ENCODE assay signal across 14 cellular contexts in genomic region chr5:173395257-173395932, GRCh38.
DNase-seq lines count a peak whose midpoint lies in the region; ATAC-seq, FAIRE-seq and TF ChIP-seq lines count a peak whose summit lies in the region.
"Had no signal": no experiment of that assay in that cellular context is flagged by ENCODE, and none has a peak within 500 bp of the region (broad histone marks: within the 10 kb centered on the region; RNA-seq: fewer than 3 reads in every experiment).

No MANE protein-coding gene starts in this region.

- CTCF ChIA-PET in AG04449 (lab: Yijun Ruan, JAX) (interaction anchor here (0.9 to 4.3 kb wide), 12 partner anchors 16 to 188 kb away, joined by 3 to 34 read pairs (median 4); no protein-coding TSS in a partner anchor), K562 (lab: Yijun Ruan, JAX; ENCODE audit: low intra/inter-chr PET ratio) (no interaction called here)

- peaks cover 3% of the 10 kb centered on the region in 2 donors for H3K9me3 Mint-ChIP-seq in activated T-cell treated with anti-CD3 and anti-CD28 coated beads, Interleukin-2, amount 50 U/mL, for 72 hours
- H3K9me3 Mint-ChIP-seq: activated naive CD4-positive, alpha-beta T cell treated with anti-CD3 and anti-CD28 coated beads, Interleukin-2, amount 50 U/mL, for 24 hours had no signal

- H3K79me2 ChIP-seq in K562 (ENCODE audit: control insufficient read depth, insufficient read depth, low read length), result no peaks in the 10 kb centered on the region

- H3K9ac ChIP-seq in K562 (ENCODE audit: insufficient read depth in 1 of 2, low read depth in 2 of 2, low read length in 2 of 2) (no peak overlapping the region), kidney (ENCODE audit: low read length in 2 of 2) (no peak overlapping the region)

- H3K4me1 Mint-ChIP-seq in activated T-cell treated with anti-CD3 and anti-CD28 coated beads, Interleukin-2, amount 50 U/mL, for 72 hours (ENCODE audit: low read depth), result no peaks in the 10 kb centered on the region
- H3K4me1 Mint-ChIP-seq: activated naive CD4-positive, alpha-beta T cell treated with anti-CD3 and anti-CD28 coated beads, Interleukin-2, amount 50 U/mL, for 24 hours; CD4-positive, alpha-beta memory T cell had no signal

- no peak overlapping the region for H2AFZ ChIP-seq in K562 (ENCODE audit: low read depth, low read length)

- WGBS in K562 (ENCODE audit: insufficient coverage, low coverage, missing lambda C conversion rate), result 0% methylated on average over 6 of the region's 6 CpGs

- peak; percentile 44; the same call in 1 of the 3 replicates for ATAC-seq in K562
- ATAC-seq in activated T-cell treated with anti-CD3 and anti-CD28 coated beads, Interleukin-2, amount 50 U/mL, for 72 hours (replicated peaks in 1 of 2), result no peak
- ATAC-seq: gastrocnemius medialis had no signal

- intact Hi-C loops in K562 (cut with micrococcal nuclease), result no loop called here
- intact Hi-C loops in vagina (cut with DNase I), result no loop called here
- intact Hi-C loops in kidney (cut with DNase I), result no loop called here

- H3K27me3 ChIP-seq in K562 (ENCODE audit: control insufficient read depth in 2 of 2, insufficient read depth in 2 of 2, low read length in 2 of 2), result peaks cover 6 to 21% of the 10 kb centered on the region in 2 experiments
- H3K27me3 ChIP-seq in kidney epithelial cell (ENCODE audit: control insufficient read depth, insufficient read depth, low read length), result no peaks in the 10 kb centered on the region
- H3K27me3 ChIP-seq in vagina, result no peaks in the 10 kb centered on the region
- H3K27me3 ChIP-seq: gastrocnemius medialis had no signal

- TF ChIP-seq POLR2A in K562 (conservative IDR thresholded peaks at IDR 0.05), result no peak
- TF ChIP-seq POLR2A in vagina (IDR thresholded peaks at IDR 0.05), result no peak

- H3K36me3 Mint-ChIP-seq in activated T-cell treated with anti-CD3 and anti-CD28 coated beads, Interleukin-2, amount 50 U/mL, for 72 hours (ENCODE audit: insufficient read depth in 2 of 2), result no peaks in the 10 kb centered on the region
- H3K36me3 Mint-ChIP-seq: activated naive CD4-positive, alpha-beta T cell treated with anti-CD3 and anti-CD28 coated beads, Interleukin-2, amount 50 U/mL, for 24 hours; CD4-positive, alpha-beta memory T cell had no signal

- BruUV-seq in K562 (replicated peaks; lab: Mats Ljungman, UMichigan), result no TSS peak

- H3K27ac ChIP-seq in K562 (ENCODE audit: extremely low read depth, low read depth, low read length) (no peak overlapping the region), vagina (no peak overlapping the region), kidney (ENCODE audit: low read depth in 2 of 2, low read length in 2 of 2) (no peak overlapping the region)
- H3K27ac ChIP-seq: gastrocnemius medialis had no signal

- H3K36me3 ChIP-seq in K562 (ENCODE audit: control insufficient read depth, insufficient read depth, low read length) (no peaks in the 10 kb centered on the region), kidney epithelial cell (ENCODE audit: control insufficient read depth, insufficient read depth, low read length) (no peaks in the 10 kb centered on the region), vagina (no peaks in the 10 kb centered on the region), kidney (ENCODE audit: control insufficient read depth in 1 of 2, insufficient read depth in 2 of 2, low read length in 2 of 2) (no peaks in the 10 kb centered on the region)
- H3K36me3 ChIP-seq: gastrocnemius medialis had no signal

- H3K4me3 Mint-ChIP-seq in activated T-cell treated with anti-CD3 and anti-CD28 coated beads, Interleukin-2, amount 50 U/mL, for 72 hours, result no peak overlapping the region
- H3K4me3 Mint-ChIP-seq: activated naive CD4-positive, alpha-beta T cell treated with anti-CD3 and anti-CD28 coated beads, Interleukin-2, amount 50 U/mL, for 24 hours; CD4-positive, alpha-beta memory T cell had no signal

- in situ Hi-C loops in K562 (cut with MboI), result no loop called here

- FAIRE-seq in K562 (lab: Jason Lieb, UNC) (no peak), kidney (lab: Jason Lieb, UNC) (no peak)

- H3K27ac Mint-ChIP-seq in activated T-cell treated with anti-CD3 and anti-CD28 coated beads, Interleukin-2, amount 50 U/mL, for 72 hours, result no peak overlapping the region
- H3K27ac Mint-ChIP-seq: activated naive CD4-positive, alpha-beta T cell treated with anti-CD3 and anti-CD28 coated beads, Interleukin-2, amount 50 U/mL, for 24 hours; CD4-positive, alpha-beta memory T cell had no signal

- TF ChIP-seq RAD21 in K562 (CRISPR knock-in tag; conservative IDR thresholded peaks at IDR 0.05 in 1 of 2, IDR thresholded peaks at IDR 0.05 in 1 of 2), result no peak

- TF ChIP-seq CTCF in AG04449 (IDR thresholded peaks at IDR 0.05; ENCODE audit: insufficient read depth, low read length, missing control alignments) (peak; percentile 63), K562 (IDR thresholded peaks at IDR 0.05 in 2 of 3, conservative IDR thresholded peaks at IDR 0.05 in 1 of 3; ENCODE audit: insufficient read depth in 2 of 3, low read depth in 1 of 3, low read length in 3 of 3) (peak in 2 of 3 experiments; percentile 14 to 15; a peak in 1 of 6 replicates), kidney epithelial cell (IDR thresholded peaks at IDR 0.05; ENCODE audit: insufficient read depth, low read length, poor library complexity, severe bottlenecking) (peak; percentile 41), vagina (IDR thresholded peaks at IDR 0.05) (no peak), kidney (IDR thresholded peaks at IDR 0.05; ENCODE audit: borderline replicate concordance, extremely low read depth, insufficient read depth) (no peak)

- DNase-seq in AG04449 (ENCODE audit: low read depth, low spot score) (peak; percentile 7), HK-2 (ENCODE audit: unreplicated experiment) (peak; percentile 35), K562 (ENCODE audit: extremely low read depth in 1 of 4, low spot score in 3 of 4) (peak; percentile 16 to 29 (median 20)), kidney epithelial cell (ENCODE audit: low read depth) (no peak), SKM-1 (lab: John Stamatoyannopoulos, UW; ENCODE audit: unreplicated experiment) (no peak), vagina (ENCODE audit: extremely low spot score in 2 of 2) (no peak), kidney (no peak)
- no peak for DNase-seq in activated T-cell treated with anti-CD3 and anti-CD28 coated beads, Interleukin-2, amount 50 U/mL, for 72 hours
- DNase-seq: activated CD4-positive, alpha-beta T cell treated with anti-CD3 and anti-CD28 coated beads for 48 hours; CD4-positive, alpha-beta memory T cell; gastrocnemius medialis; NCI-H1436; stimulated activated naive CD4-positive, alpha-beta T cell treated with Interleukin-2 at 50 U/mL for 16 hours had no signal

- no peaks in the 10 kb centered on the region for H3K9me1 ChIP-seq in K562 (ENCODE audit: control insufficient read depth, insufficient read depth, low read length)

- no peak for TF ChIP-seq EP300 in K562 (IDR thresholded peaks at IDR 0.05; ENCODE audit: low read length)

- no peaks in the 10 kb centered on the region for H3K9me3 ChIP-seq in K562 (replicated peaks; ENCODE audit: control insufficient read depth, insufficient read depth, low read depth, low read length)
- H3K9me3 ChIP-seq in vagina, result no peaks in the 10 kb centered on the region
- H3K9me3 ChIP-seq in kidney (ENCODE audit: control insufficient read depth in 1 of 2, low read length in 2 of 2), result peaks cover 2 to 6% of the 10 kb centered on the region in 2 donors

- H4K20me1 ChIP-seq in K562 (replicated peaks; ENCODE audit: control insufficient read depth, insufficient read depth, low read length), result no peaks in the 10 kb centered on the region

- POLR2A ChIA-PET in AG04449 (lab: Yijun Ruan, JAX), result no interaction called here
- POLR2A ChIA-PET in K562 (lab: Yijun Ruan, JAX), result interaction anchor here (0.5 to 0.7 kb wide), 2 partner anchors 10 to 514 kb away, joined by 4 read pairs; no protein-coding TSS in a partner anchor

- no peaks in the 10 kb centered on the region for H3K4me1 ChIP-seq in K562 (replicated peaks in 1 of 2; ENCODE audit: control insufficient read depth in 2 of 2, insufficient read depth in 2 of 2, low read length in 2 of 2)
- H3K4me1 ChIP-seq in vagina, result no peaks in the 10 kb centered on the region
- H3K4me1 ChIP-seq in kidney (ENCODE audit: control insufficient read depth in 1 of 2, insufficient read depth in 1 of 2, low read depth in 1 of 2, low read length in 2 of 2), result no peaks in the 10 kb centered on the region
- H3K4me1 ChIP-seq: gastrocnemius medialis had no signal

- H3K27me3 Mint-ChIP-seq in activated T-cell treated with anti-CD3 and anti-CD28 coated beads, Interleukin-2, amount 50 U/mL, for 72 hours (ENCODE audit: low read depth), result peaks cover 15% of the 10 kb centered on the region

- H3K4me2 ChIP-seq in K562 (ENCODE audit: insufficient read depth, low read length), result no peak overlapping the region

- H3K4me3 ChIP-seq in AG04449 (ENCODE audit: low read depth, low read length) (no peak overlapping the region), K562 (no peak overlapping the region), kidney epithelial cell (ENCODE audit: low read depth, low read length) (no peak overlapping the region), vagina (no peak overlapping the region), kidney (ENCODE audit: low read length in 2 of 2) (no peak overlapping the region)
- H3K4me3 ChIP-seq: gastrocnemius medialis had no signal

TF ChIP-seq in K562, 482 proteins besides CTCF, POLR2A, EP300 and RAD21 (continues in another document):
- TF ChIP-seq KAT2B (IDR thresholded peaks at IDR 0.05; ENCODE audit: low read depth, low read length) (no peak), RUNX1 (IDR thresholded peaks at IDR 0.05; ENCODE audit: low read depth) (no peak), ZNF740 (CRISPR knock-in tag; IDR thresholded peaks at IDR 0.05) (no peak), ZNF740 (tag; IDR thresholded peaks at IDR 0.05) (no peak), ZNF384 (IDR thresholded peaks at IDR 0.05; ENCODE audit: low read depth, low read length) (no peak), FOXJ3 (CRISPR knock-in tag; IDR thresholded peaks at IDR 0.05) (no peak), GABPB2 (CRISPR knock-in tag; conservative IDR thresholded peaks at IDR 0.05) (no peak)

Comparison
In these comparisons a context has a peak if more than half of its experiments do, and no peak if none do; other contexts are left out.
1. DNase-seq: peak in AG04449 (single experiment), HK-2 (single experiment) and K562 (4 of 4); none in kidney epithelial cell (single experiment), SKM-1 (single experiment), vagina (0 of 2), kidney (single experiment) and activated T-cell treated with anti-CD3 and anti-CD28 coated beads, Interleukin-2, amount 50 U/mL, for 72 hours (0 of 2).
2. CTCF ChIP-seq: peak in AG04449 (single experiment), K562 (2 of 3) and kidney epithelial cell (single experiment); none in vagina (0 of 3) and kidney (single experiment).